In genomic region chr12:25123126-25123525, GRCh38 we compare ENCODE assay signal across 23 cellular contexts.
DNase-seq lines count a peak whose midpoint lies in the region; ATAC-seq, FAIRE-seq and TF ChIP-seq lines count a peak whose summit lies in the region.
"Had no signal": no experiment of that assay in that cellular context is flagged by ENCODE, and none has a peak within 500 bp of the region (broad histone marks: within the 10 kb centered on the region; RNA-seq: fewer than 3 reads in every experiment).

No MANE protein-coding gene starts in this region.

- no peaks in the 10 kb centered on the region for H3K36me3 Mint-ChIP-seq in activated T-helper 17 cell treated with anti-CD3 and anti-CD28 coated beads, Interleukin-2, amount 50 U/mL, for 72 hours (ENCODE audit: low read depth)
- H3K36me3 Mint-ChIP-seq: CD14-positive monocyte; CD8-positive, alpha-beta memory T cell had no signal

- no peak overlapping the region for H3K27ac Mint-ChIP-seq in activated T-helper 17 cell treated with anti-CD3 and anti-CD28 coated beads, Interleukin-2, amount 50 U/mL, for 72 hours
- H3K27ac Mint-ChIP-seq: CD14-positive monocyte; CD4-positive, alpha-beta T cell; CD8-positive, alpha-beta memory T cell; GM23338; H9 had no signal

- H3K36me3 ChIP-seq in mammary epithelial cell (ENCODE audit: insufficient read depth, low read length) (no peaks in the 10 kb centered on the region), breast epithelium (no peaks in the 10 kb centered on the region), Loucy (ENCODE audit: insufficient read depth, low read length) (no peaks in the 10 kb centered on the region)
- H3K36me3 ChIP-seq: BE2C; BLaER1 treated with 17β-estradiol and CSF1 and Interleukin-3, amounts not matched to agents 10 nM and 100 nM had no signal

- H3K27me3 ChIP-seq in mammary epithelial cell (ENCODE audit: insufficient read depth, low read length) = no peaks in the 10 kb centered on the region
- H3K27me3 ChIP-seq in breast epithelium = no peaks in the 10 kb centered on the region
- H3K27me3 ChIP-seq in Loucy (ENCODE audit: insufficient read depth, low read length, poor library complexity, severe bottlenecking) = no peaks in the 10 kb centered on the region
- H3K27me3 ChIP-seq: BE2C; BLaER1 treated with 17β-estradiol and CSF1 and Interleukin-3, amounts not matched to agents 10 nM and 100 nM had no signal

- no peaks in the 10 kb centered on the region for H3K9me3 Mint-ChIP-seq in activated T-helper 17 cell treated with anti-CD3 and anti-CD28 coated beads, Interleukin-2, amount 50 U/mL, for 72 hours
- H3K9me3 Mint-ChIP-seq: CD4-positive, alpha-beta T cell; CD8-positive, alpha-beta memory T cell; GM23338; H9 had no signal

- ATAC-seq in activated T-helper 17 cell treated with anti-CD3 and anti-CD28 coated beads, Interleukin-2, amount 50 U/mL, for 72 hours (replicated peaks) = no peak
- ATAC-seq in GM18873 (IDR thresholded peaks at IDR 0.05; ENCODE audit: low FRiP score, unreplicated experiment) = no peak
- ATAC-seq: GM23338, HCT116 had no signal

- H3K9ac ChIP-seq in mammary epithelial cell (ENCODE audit: insufficient read depth, low read length) = no peak overlapping the region
- no peak overlapping the region for H3K9ac ChIP-seq in Loucy (ENCODE audit: low read depth, low read length, poor library complexity, severe bottlenecking)
- H3K9ac ChIP-seq: BLaER1 treated with 17β-estradiol and CSF1 and Interleukin-3, amounts not matched to agents 10 nM and 100 nM had no signal

- H2AFZ ChIP-seq in mammary epithelial cell (ENCODE audit: low read depth, low read length) = no peak overlapping the region
- no peak overlapping the region for H2AFZ ChIP-seq in Loucy (ENCODE audit: low read length)
- H2AFZ ChIP-seq: GM23338 had no signal

- H4K20me1 ChIP-seq in mammary epithelial cell (ENCODE audit: insufficient read depth, low read length) = no peaks in the 10 kb centered on the region
- no peaks in the 10 kb centered on the region for H4K20me1 ChIP-seq in Loucy (ENCODE audit: insufficient read depth, low read length, poor library complexity, severe bottlenecking)
- H4K20me1 ChIP-seq: BLaER1 treated with 17β-estradiol and CSF1 and Interleukin-3, amounts not matched to agents 10 nM and 100 nM had no signal

- no peaks in the 10 kb centered on the region for H3K79me2 ChIP-seq in mammary epithelial cell (ENCODE audit: insufficient read depth, low read length)
- H3K79me2 ChIP-seq in Loucy (ENCODE audit: insufficient read depth, low read length) = no peaks in the 10 kb centered on the region

- H3K9me2 ChIP-seq in Loucy (replicated peaks; ENCODE audit: low read depth, low read length) = no peaks in the 10 kb centered on the region

- DNase-seq in mammary epithelial cell (peak; percentile 63), breast epithelium (ENCODE audit: low spot score in 2 of 2) (no peak), SW480 (ENCODE audit: low spot score) (peak; percentile 89), urothelium cell line (ENCODE audit: low spot score) (peak; percentile 31), NCI-H1930 (lab: John Stamatoyannopoulos, UW) (no peak)
- DNase-seq: AML-193; BE2C; Calu3; CD4-positive, alpha-beta T cell; CD8-positive, alpha-beta memory T cell; COR-L47; DMS53; DMS79 treated with DMSO at 0.1 percent for 48 hours; H9 had no signal

- no peak overlapping the region for H3K27ac ChIP-seq in mammary epithelial cell (ENCODE audit: insufficient read depth, low read depth, low read length)
- H3K27ac ChIP-seq in breast epithelium = no peak overlapping the region
- H3K27ac ChIP-seq: 22Rv1; BLaER1 treated with 17β-estradiol and CSF1 and Interleukin-3, amounts not matched to agents 10 nM and 100 nM had no signal

- peaks cover 4% of the 10 kb centered on the region for H3K27me3 Mint-ChIP-seq in activated T-helper 17 cell treated with anti-CD3 and anti-CD28 coated beads, Interleukin-2, amount 50 U/mL, for 72 hours
- H3K27me3 Mint-ChIP-seq: CD4-positive, alpha-beta T cell; CD8-positive, alpha-beta memory T cell had no signal

- no TSS peak for BruUV-seq in mammary epithelial cell (replicated peaks; lab: Mats Ljungman, UMichigan)

- dilution Hi-C loops in mammary epithelial cell (cut with HindIII; ENCODE audit: low sequenced_read_pairs) = no loop called here

- no peak for FAIRE-seq in urothelium cell line (lab: Jason Lieb, UNC)
- FAIRE-seq: A204.1 had no signal

- WGBS in mammary epithelial cell (ENCODE audit: low coverage, missing lambda C conversion rate) = 26% methylated on average over 1 of the region's 1 CpG

- CTCF ChIA-PET in mammary epithelial cell (lab: Charles Lee; ENCODE audit: low non-redundant PET) = interaction anchor here (1.1 kb wide), 1 partner anchor 132 kb away, joined by 4 read pairs; no protein-coding TSS in a partner anchor

- H3K4me2 ChIP-seq in mammary epithelial cell (ENCODE audit: insufficient read depth, low read depth, low read length) (peak overlapping the region; percentile 5), Loucy (ENCODE audit: low read depth, low read length, poor library complexity, severe bottlenecking) (peak overlapping the region; percentile 31)
- H3K4me2 ChIP-seq: BLaER1 treated with 17β-estradiol and CSF1 and Interleukin-3, amounts not matched to agents 10 nM and 100 nM; GM23338 had no signal

- TF ChIP-seq POLR2A in breast epithelium (IDR thresholded peaks at IDR 0.05) = no peak

- in situ Hi-C loops in mammary epithelial cell (cut with MboI; ENCODE audit: low sequenced_read_pairs in 2 of 2) = no loop called here

- TF ChIP-seq CTCF in mammary epithelial cell (conservative IDR thresholded peaks at IDR 0.05 in 1 of 2, IDR thresholded peaks at IDR 0.05 in 1 of 2; ENCODE audit: extremely low read depth in 1 of 2, insufficient read depth in 1 of 2, low read depth in 1 of 2, low read length in 2 of 2) (no peak), breast epithelium (IDR thresholded peaks at IDR 0.05) (no peak), Loucy (conservative IDR thresholded peaks at IDR 0.05; ENCODE audit: low read length) (no peak)

- H3K9me3 ChIP-seq in mammary epithelial cell (replicated peaks; ENCODE audit: insufficient read depth, low read length) (no peaks in the 10 kb centered on the region), breast epithelium (no peaks in the 10 kb centered on the region), Loucy (ENCODE audit: insufficient read depth, low read depth, low read length) (no peaks in the 10 kb centered on the region)
- H3K9me3 ChIP-seq: BE2C had no signal

- peaks cover 21% of the 10 kb centered on the region for H3K4me1 ChIP-seq in mammary epithelial cell (ENCODE audit: insufficient read depth, low read length)
- no peaks in the 10 kb centered on the region for H3K4me1 ChIP-seq in breast epithelium
- H3K4me1 ChIP-seq in Loucy (ENCODE audit: insufficient read depth, low read length, poor library complexity, severe bottlenecking) = peaks cover 18% of the 10 kb centered on the region
- H3K4me1 ChIP-seq: BE2C; BLaER1 treated with 17β-estradiol and CSF1 and Interleukin-3, amounts not matched to agents 10 nM and 100 nM had no signal

- intact Hi-C loops in mammary epithelial cell (cut with micrococcal nuclease) (no loop called here), breast epithelium (cut with DNase I; ENCODE audit: low total_unique reads) (no loop called here)

- H3F3A ChIP-seq in Loucy (ENCODE audit: low read depth) = no peaks in the 10 kb centered on the region

- H3K4me3 Mint-ChIP-seq in activated T-helper 17 cell treated with anti-CD3 and anti-CD28 coated beads, Interleukin-2, amount 50 U/mL, for 72 hours = no peak overlapping the region
- H3K4me3 Mint-ChIP-seq: CD14-positive monocyte; CD4-positive, alpha-beta T cell; CD8-positive, alpha-beta memory T cell; GM23338; H9 had no signal

- H3K4me3 ChIP-seq in mammary epithelial cell (replicated peaks in 1 of 3; ENCODE audit: insufficient read depth in 1 of 3, low read depth in 2 of 3, low read length in 3 of 3) (no peak overlapping the region), breast epithelium (no peak overlapping the region), Loucy (ENCODE audit: low read length, poor library complexity, severe bottlenecking) (no peak overlapping the region)
- H3K4me3 ChIP-seq: BLaER1 treated with 17β-estradiol and CSF1 and Interleukin-3, amounts not matched to agents 10 nM and 100 nM; GM23338 had no signal

- no peaks in the 10 kb centered on the region for H3K4me1 Mint-ChIP-seq in activated T-helper 17 cell treated with anti-CD3 and anti-CD28 coated beads, Interleukin-2, amount 50 U/mL, for 72 hours
- H3K4me1 Mint-ChIP-seq: CD14-positive monocyte; CD8-positive, alpha-beta memory T cell had no signal

Comparison
In these comparisons a context has a peak if more than half of its experiments do, and no peak if none do; other contexts are left out.
1. DNase-seq: peak in mammary epithelial cell (single experiment), SW480 (single experiment) and urothelium cell line (single experiment); none in breast epithelium (0 of 2) and NCI-H1930 (0 of 2).